Comparison of ENCODE assay signal across 14 cellular contexts in the genomic region with DNA sequence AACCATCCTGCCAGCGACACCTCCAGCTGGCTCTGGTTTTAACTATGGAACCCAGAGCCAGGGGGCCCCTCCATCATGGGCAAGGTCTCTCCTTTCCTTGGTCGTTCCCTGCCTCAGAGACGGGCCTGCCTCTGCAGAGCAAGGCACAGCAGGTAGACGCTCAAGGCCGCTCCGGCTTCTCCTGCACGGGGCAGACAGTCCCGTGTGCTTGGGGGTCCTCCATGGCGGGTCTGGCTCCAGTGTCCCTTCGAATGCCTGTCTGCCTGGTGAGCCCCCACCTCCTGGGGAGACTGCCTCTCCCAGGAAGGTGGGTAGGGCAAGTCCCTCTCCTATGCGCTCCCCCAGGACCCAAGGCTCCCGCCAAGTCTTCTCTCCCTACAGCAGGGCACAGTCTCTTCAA.
DNase-seq lines count a peak whose midpoint lies in the region; ATAC-seq and TF ChIP-seq lines count a peak whose summit lies in the region.
"Had no signal": no experiment of that assay in that cellular context is flagged by ENCODE, and none has a peak within 500 bp of the region (broad histone marks: within the 10 kb centered on the region; RNA-seq: fewer than 3 reads in every experiment).

No MANE protein-coding gene starts in this region.

- DNase-seq in RWPE2 (ENCODE audit: low spot score) (peak; percentile 59), osteoblast (ENCODE audit: insufficient read length, low spot score, missing footprints) (peak; percentile 61), aorta (peak; percentile 33 to 52), NCI-H187 (lab: John Stamatoyannopoulos, UW) (no peak), activated gamma-delta T cell treated with Interleukin-2 at 50 U/mL for 16 hours (no peak)
- DNase-seq in NK-92 treated with Interleukin-12 subunit alpha and Interleukin-12 subunit beta, amount 100 ng/mL, for 24 hours (lab: John Stamatoyannopoulos, UW) = no peak
- DNase-seq: BE2C; Caco-2; CD8-positive, alpha-beta memory T cell; DND-41; GDM1 had no signal

- 95 to 97% methylated on average over 12 of the region's 12 CpGs for WGBS in aorta, 2 donors

- no peaks in the 10 kb centered on the region for H4K20me1 ChIP-seq in osteoblast (ENCODE audit: insufficient read depth, low read length)

- H3K4me1 ChIP-seq in RWPE2 (ENCODE audit: insufficient read depth, poor library complexity, severe bottlenecking) = no peaks in the 10 kb centered on the region
- H3K4me1 ChIP-seq in osteoblast (ENCODE audit: insufficient read depth, low read length) = no peaks in the 10 kb centered on the region
- H3K4me1 ChIP-seq in aorta (ENCODE audit: control insufficient read depth in 1 of 2, insufficient read depth in 2 of 2, low read length in 2 of 2) = no peaks in the 10 kb centered on the region
- H3K4me1 ChIP-seq: A549, Caco-2, HAP-1 had no signal

- H3K79me2 ChIP-seq in osteoblast (ENCODE audit: insufficient read depth, low read length) = no peaks in the 10 kb centered on the region

- no peaks in the 10 kb centered on the region for H3K9me3 ChIP-seq in RWPE2 (ENCODE audit: severe bottlenecking)
- no peaks in the 10 kb centered on the region for H3K9me3 ChIP-seq in osteoblast (ENCODE audit: low read depth, low read length)
- no peaks in the 10 kb centered on the region for H3K9me3 ChIP-seq in aorta (ENCODE audit: control insufficient read depth, low read length)
- H3K9me3 ChIP-seq: A549, BE2C, Caco-2, HAP-1 had no signal

- H3K27me3 ChIP-seq in RWPE2 (ENCODE audit: insufficient read depth, poor library complexity, severe bottlenecking) (no peaks in the 10 kb centered on the region), osteoblast (ENCODE audit: insufficient read depth, low read length) (no peaks in the 10 kb centered on the region), aorta (ENCODE audit: control insufficient read depth in 1 of 2, insufficient read depth in 2 of 2, low read length in 1 of 2) (no peaks in the 10 kb centered on the region)
- H3K27me3 ChIP-seq: BE2C had no signal

- H3K36me3 ChIP-seq in RWPE2 (ENCODE audit: low read depth) = no peaks in the 10 kb centered on the region
- no peaks in the 10 kb centered on the region for H3K36me3 ChIP-seq in osteoblast (ENCODE audit: insufficient read depth, low read length)
- H3K36me3 ChIP-seq in aorta (ENCODE audit: control insufficient read depth in 1 of 2, insufficient read depth in 2 of 2, low read length in 1 of 2) = no peaks in the 10 kb centered on the region
- H3K36me3 ChIP-seq: BE2C, HAP-1 had no signal

- H3K4me2 ChIP-seq in osteoblast (ENCODE audit: insufficient read depth, low read length) = no peak overlapping the region
- H3K4me2 ChIP-seq: A549 had no signal

- H3K4me3 ChIP-seq in RWPE2 (ENCODE audit: severe bottlenecking) (no peak overlapping the region), osteoblast (ENCODE audit: insufficient read depth, low read length) (no peak overlapping the region), aorta (ENCODE audit: low read length in 2 of 2) (no peak overlapping the region)
- H3K4me3 ChIP-seq: A549, HAP-1 had no signal

- intact Hi-C loops in aorta (cut with DNase I) = no loop called here

- H2AFZ ChIP-seq in osteoblast (ENCODE audit: low read length) = no peak overlapping the region

- ATAC-seq in RWPE2 (ENCODE audit: low read depth) (no peak), esophagus mucosa (peak; percentile 15), aorta (ENCODE audit: low FRiP score) (no peak)

- no peak overlapping the region for H3K27ac ChIP-seq in RWPE2 (ENCODE audit: poor library complexity, severe bottlenecking)
- no peak overlapping the region for H3K27ac ChIP-seq in osteoblast (ENCODE audit: low read depth, low read length)
- H3K27ac ChIP-seq in aorta (ENCODE audit: low read depth in 1 of 2, low read length in 2 of 2) = no peak overlapping the region
- H3K27ac ChIP-seq: A549 had no signal

- TF ChIP-seq CTCF in RWPE2 (IDR thresholded peaks at IDR 0.05; ENCODE audit: poor library complexity, severe bottlenecking) (no peak), osteoblast (IDR thresholded peaks at IDR 0.05; ENCODE audit: extremely low read depth, low read depth, low read length) (no peak)

Comparison
In these comparisons a context has a peak if more than half of its experiments do, and no peak if none do; other contexts are left out.
1. DNase-seq: peak in RWPE2 (single experiment), osteoblast (single experiment) and aorta (2 of 2); none in NCI-H187 (0 of 2), activated gamma-delta T cell treated with Interleukin-2 at 50 U/mL for 16 hours (single experiment) and NK-92 treated with Interleukin-12 subunit alpha and Interleukin-12 subunit beta, amount 100 ng/mL, for 24 hours (single experiment).